Comparison of ENCODE assay signal across 2 cellular contexts in the genomic region with DNA sequence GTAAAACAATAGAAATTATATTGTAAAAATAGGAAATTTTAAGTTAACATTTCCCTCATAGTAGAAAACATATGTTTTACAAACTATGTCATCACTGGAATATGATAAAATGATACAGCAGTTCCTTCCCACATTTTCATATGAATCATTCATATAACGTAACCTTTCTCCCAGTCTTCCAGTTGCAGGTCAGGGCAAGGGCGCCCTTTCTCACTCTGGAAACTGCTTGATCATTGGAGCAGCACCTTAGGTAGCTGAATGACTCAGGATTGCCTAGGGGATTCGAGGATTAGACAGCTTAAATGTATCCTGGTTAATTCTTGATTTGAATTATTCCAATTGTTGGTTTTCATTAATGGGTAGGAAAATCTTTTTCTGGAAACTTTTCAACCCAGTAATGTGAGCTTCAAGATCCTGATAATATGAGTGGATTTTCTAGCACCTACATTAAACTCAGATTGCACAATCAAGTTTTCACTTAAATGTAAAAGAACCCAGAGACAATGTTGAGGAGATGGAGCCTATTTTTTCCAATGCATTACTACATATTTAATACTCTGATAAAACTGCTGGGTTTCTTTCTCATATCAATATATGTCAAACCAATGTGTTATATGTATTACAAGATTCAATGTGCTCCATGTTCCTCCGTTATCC.
TF ChIP-seq lines count a peak whose summit lies in the region.

No MANE protein-coding gene starts in this region.

TF ChIP-seq in HCT116, 20 proteins besides CTCF, POLR2A, EP300 and RAD21 (continued from another document):
- TF ChIP-seq, protein P1, sequence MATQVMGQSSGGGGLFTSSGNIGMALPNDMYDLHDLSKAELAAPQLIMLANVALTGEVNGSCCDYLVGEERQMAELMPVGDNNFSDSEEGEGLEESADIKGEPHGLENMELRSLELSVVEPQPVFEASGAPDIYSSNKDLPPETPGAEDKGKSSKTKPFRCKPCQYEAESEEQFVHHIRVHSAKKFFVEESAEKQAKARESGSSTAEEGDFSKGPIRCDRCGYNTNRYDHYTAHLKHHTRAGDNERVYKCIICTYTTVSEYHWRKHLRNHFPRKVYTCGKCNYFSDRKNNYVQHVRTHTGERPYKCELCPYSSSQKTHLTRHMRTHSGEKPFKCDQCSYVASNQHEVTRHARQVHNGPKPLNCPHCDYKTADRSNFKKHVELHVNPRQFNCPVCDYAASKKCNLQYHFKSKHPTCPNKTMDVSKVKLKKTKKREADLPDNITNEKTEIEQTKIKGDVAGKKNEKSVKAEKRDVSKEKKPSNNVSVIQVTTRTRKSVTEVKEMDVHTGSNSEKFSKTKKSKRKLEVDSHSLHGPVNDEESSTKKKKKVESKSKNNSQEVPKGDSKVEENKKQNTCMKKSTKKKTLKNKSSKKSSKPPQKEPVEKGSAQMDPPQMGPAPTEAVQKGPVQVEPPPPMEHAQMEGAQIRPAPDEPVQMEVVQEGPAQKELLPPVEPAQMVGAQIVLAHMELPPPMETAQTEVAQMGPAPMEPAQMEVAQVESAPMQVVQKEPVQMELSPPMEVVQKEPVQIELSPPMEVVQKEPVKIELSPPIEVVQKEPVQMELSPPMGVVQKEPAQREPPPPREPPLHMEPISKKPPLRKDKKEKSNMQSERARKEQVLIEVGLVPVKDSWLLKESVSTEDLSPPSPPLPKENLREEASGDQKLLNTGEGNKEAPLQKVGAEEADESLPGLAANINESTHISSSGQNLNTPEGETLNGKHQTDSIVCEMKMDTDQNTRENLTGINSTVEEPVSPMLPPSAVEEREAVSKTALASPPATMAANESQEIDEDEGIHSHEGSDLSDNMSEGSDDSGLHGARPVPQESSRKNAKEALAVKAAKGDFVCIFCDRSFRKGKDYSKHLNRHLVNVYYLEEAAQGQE (IDR thresholded peaks at IDR 0.05; ENCODE audit: low read depth), result no peak

TF ChIP-seq in SK-N-SH treated with all-trans-retinoic acid at 6 μM for 48 hours, 23 proteins besides CTCF, POLR2A, EP300 and RAD21 (continued from another document):
- TF ChIP-seq, protein P2, sequence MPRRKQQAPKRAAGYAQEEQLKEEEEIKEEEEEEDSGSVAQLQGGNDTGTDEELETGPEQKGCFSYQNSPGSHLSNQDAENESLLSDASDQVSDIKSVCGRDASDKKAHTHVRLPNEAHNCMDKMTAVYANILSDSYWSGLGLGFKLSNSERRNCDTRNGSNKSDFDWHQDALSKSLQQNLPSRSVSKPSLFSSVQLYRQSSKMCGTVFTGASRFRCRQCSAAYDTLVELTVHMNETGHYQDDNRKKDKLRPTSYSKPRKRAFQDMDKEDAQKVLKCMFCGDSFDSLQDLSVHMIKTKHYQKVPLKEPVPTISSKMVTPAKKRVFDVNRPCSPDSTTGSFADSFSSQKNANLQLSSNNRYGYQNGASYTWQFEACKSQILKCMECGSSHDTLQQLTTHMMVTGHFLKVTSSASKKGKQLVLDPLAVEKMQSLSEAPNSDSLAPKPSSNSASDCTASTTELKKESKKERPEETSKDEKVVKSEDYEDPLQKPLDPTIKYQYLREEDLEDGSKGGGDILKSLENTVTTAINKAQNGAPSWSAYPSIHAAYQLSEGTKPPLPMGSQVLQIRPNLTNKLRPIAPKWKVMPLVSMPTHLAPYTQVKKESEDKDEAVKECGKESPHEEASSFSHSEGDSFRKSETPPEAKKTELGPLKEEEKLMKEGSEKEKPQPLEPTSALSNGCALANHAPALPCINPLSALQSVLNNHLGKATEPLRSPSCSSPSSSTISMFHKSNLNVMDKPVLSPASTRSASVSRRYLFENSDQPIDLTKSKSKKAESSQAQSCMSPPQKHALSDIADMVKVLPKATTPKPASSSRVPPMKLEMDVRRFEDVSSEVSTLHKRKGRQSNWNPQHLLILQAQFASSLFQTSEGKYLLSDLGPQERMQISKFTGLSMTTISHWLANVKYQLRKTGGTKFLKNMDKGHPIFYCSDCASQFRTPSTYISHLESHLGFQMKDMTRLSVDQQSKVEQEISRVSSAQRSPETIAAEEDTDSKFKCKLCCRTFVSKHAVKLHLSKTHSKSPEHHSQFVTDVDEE (CRISPR knock-in tag; IDR thresholded peaks at IDR 0.05), result no peak
- TF ChIP-seq PPARA (CRISPR knock-in tag; IDR thresholded peaks at IDR 0.05; ENCODE audit: borderline replicate concordance) (no peak), ZFP3 (CRISPR knock-in tag; IDR thresholded peaks at IDR 0.05) (no peak), CSDC2 (CRISPR knock-in tag; IDR thresholded peaks at IDR 0.05) (no peak)
